Comparison of ENCODE assay signal across 29 cellular contexts in genomic region chr12:98013560-98013959, GRCh38.
"Had no signal": no experiment of that assay in that cellular context is flagged by ENCODE, and none has a peak within 500 bp of the region (broad histone marks: within the 10 kb centered on the region; RNA-seq: fewer than 3 reads in every experiment).

No MANE protein-coding gene starts in this region.

- H3K4me3 ChIP-seq: neural progenitor cell, ovary, psoas muscle, right lobe of liver, sigmoid colon, stomach, thoracic aorta, tibial artery, transverse colon, vagina had no signal

- H3K4me1 Mint-ChIP-seq: naive thymus-derived CD4-positive, alpha-beta T cell; natural killer cell; nephron; stimulated activated effector memory CD8-positive, alpha-beta T cell treated with anti-CD3 and anti-CD28 coated beads, Interleukin-12 subunit alpha, Interleukin-12 subunit beta, amount 100 ng/mL, for 72 hours; stimulated activated naive B cell treated with anti-CD40 and anti-IgM and Interleukin-4, amounts not matched to agents 10 μg/mL and 1 μg/mL and 100 μg/mL, for 72 hours had no signal

- H3K9me3 ChIP-seq: neutrophil, ovary, psoas muscle, right lobe of liver, thoracic aorta, tibial artery, transverse colon, vagina had no signal

- H3K9me3 Mint-ChIP-seq: stimulated activated effector memory CD8-positive, alpha-beta T cell treated with anti-CD3 and anti-CD28 coated beads, Interleukin-12 subunit alpha, Interleukin-12 subunit beta, amount 100 ng/mL, for 72 hours; type B pancreatic cell had no signal

- H3K4me2 ChIP-seq: neural progenitor cell had no signal

- H3K36me3 ChIP-seq: neural progenitor cell, neutrophil, ovary, right lobe of liver, sigmoid colon, stomach, thoracic aorta, tibial artery, transverse colon, vagina had no signal

- H3K27me3 ChIP-seq: neural progenitor cell, neutrophil, ovary, right lobe of liver, sigmoid colon, stomach, tibial artery, transverse colon, vagina had no signal

- ATAC-seq: naive thymus-derived CD4-positive, alpha-beta T cell; natural killer cell; psoas muscle; right cardiac atrium; stimulated activated effector memory CD8-positive, alpha-beta T cell treated with anti-CD3 and anti-CD28 coated beads, Interleukin-12 subunit alpha, Interleukin-12 subunit beta, amount 100 ng/mL, for 72 hours; stimulated activated naive B cell treated with anti-CD40 and anti-IgM and Interleukin-4, amounts not matched to agents 10 μg/mL and 1 μg/mL and 100 μg/mL, for 72 hours had no signal

- H3K4me1 ChIP-seq: parathyroid adenoma, psoas muscle, right lobe of liver, sigmoid colon, stomach, tibial artery, transverse colon, vagina had no signal

- H3K27me3 Mint-ChIP-seq: progenitor cell of endocrine pancreas; stimulated activated naive B cell treated with anti-CD40 and anti-IgM and Interleukin-4, amounts not matched to agents 10 μg/mL and 1 μg/mL and 100 μg/mL, for 72 hours; stimulated activated naive CD8-positive, alpha-beta T cell treated with anti-CD3 and anti-CD28 coated beads, Interleukin-15, Interleukin-2, amounts not matched to agents 100 ng/mL and 50 ng/mL, for 24 hours had no signal

- H3K27ac Mint-ChIP-seq: naive thymus-derived CD4-positive, alpha-beta T cell; natural killer cell; nephron; neural progenitor cell; progenitor cell of endocrine pancreas; stimulated activated effector memory CD8-positive, alpha-beta T cell treated with anti-CD3 and anti-CD28 coated beads, Interleukin-12 subunit alpha, Interleukin-12 subunit beta, amount 100 ng/mL, for 72 hours; stimulated activated naive B cell treated with anti-CD40 and anti-IgM and Interleukin-4, amounts not matched to agents 10 μg/mL and 1 μg/mL and 100 μg/mL, for 72 hours; stimulated activated naive CD8-positive, alpha-beta T cell treated with anti-CD3 and anti-CD28 coated beads, Interleukin-15, Interleukin-2, amounts not matched to agents 100 ng/mL and 50 ng/mL, for 24 hours; type B pancreatic cell had no signal

- H3K9ac ChIP-seq: neural progenitor cell, parathyroid adenoma had no signal

- H3K79me2 ChIP-seq: parathyroid adenoma had no signal

- H3K27ac ChIP-seq: neural progenitor cell, neutrophil, ovary, parathyroid adenoma, psoas muscle, right lobe of liver, sigmoid colon, stomach, thoracic aorta, tibial artery, transverse colon, vagina had no signal

- H2AFZ ChIP-seq: neural progenitor cell, parathyroid adenoma had no signal

- H3K4me3 Mint-ChIP-seq: naive thymus-derived CD4-positive, alpha-beta T cell; natural killer cell; nephron; neural progenitor cell; stimulated activated effector memory CD8-positive, alpha-beta T cell treated with anti-CD3 and anti-CD28 coated beads, Interleukin-12 subunit alpha, Interleukin-12 subunit beta, amount 100 ng/mL, for 72 hours; stimulated activated naive B cell treated with anti-CD40 and anti-IgM and Interleukin-4, amounts not matched to agents 10 μg/mL and 1 μg/mL and 100 μg/mL, for 72 hours; stimulated activated naive CD8-positive, alpha-beta T cell treated with anti-CD3 and anti-CD28 coated beads, Interleukin-15, Interleukin-2, amounts not matched to agents 100 ng/mL and 50 ng/mL, for 24 hours; type B pancreatic cell had no signal

- DNase-seq: naive thymus-derived CD4-positive, alpha-beta T cell; natural killer cell; occipital lobe; ovary; posterior cingulate gyrus; right cardiac atrium; sigmoid colon; small intestine; stimulated activated CD4-positive, alpha-beta T cell treated with anti-CD3 and anti-CD28 coated beads, Interleukin-15, amount 100 ng/mL, for 24 hours; stimulated activated CD4-positive, alpha-beta T cell treated with anti-CD3 and anti-CD28 coated beads, Interleukin-2, amount 100 ng/mL, for 24 hours; stimulated activated CD4-positive, alpha-beta T cell treated with anti-CD3 and anti-CD28 coated beads, Interleukin-2, amount 100 ng/mL, for 48 hours; stimulated activated CD4-positive, alpha-beta T cell treated with anti-CD3 and anti-CD28 coated beads, Interleukin-4, amount 100 ng/mL, for 24 hours; stimulated activated naive B cell treated with anti-CD40 and anti-IgM and Interleukin-4, amounts not matched to agents 10 μg/mL and 1 μg/mL and 100 μg/mL, for 72 hours; stimulated activated naive CD4-positive, alpha-beta T cell treated with Interleukin-2 at 50 U/mL for 16 hours; stomach; tibial artery; transverse colon had no signal

- H3K36me3 Mint-ChIP-seq: naive thymus-derived CD4-positive, alpha-beta T cell; natural killer cell; neural progenitor cell; stimulated activated effector memory CD8-positive, alpha-beta T cell treated with anti-CD3 and anti-CD28 coated beads, Interleukin-12 subunit alpha, Interleukin-12 subunit beta, amount 100 ng/mL, for 72 hours; stimulated activated naive B cell treated with anti-CD40 and anti-IgM and Interleukin-4, amounts not matched to agents 10 μg/mL and 1 μg/mL and 100 μg/mL, for 72 hours; type B pancreatic cell had no signal
